1 cellular context compared by ENCODE assay signal in genomic region chr11:297666-298405, GRCh38.
TF ChIP-seq lines count a peak whose summit lies in the region.

No MANE protein-coding gene starts in this region.

TF ChIP-seq in H1, 55 proteins besides CTCF, POLR2A, EP300 and RAD21:
- TF ChIP-seq TAF7 (optimal IDR thresholded peaks at IDR 0.05; ENCODE audit: borderline replicate concordance, low read depth, low read length) (peak; percentile 15), ATF3 (IDR thresholded peaks at IDR 0.05; ENCODE audit: insufficient read depth, low read depth, low read length) (no peak)
